Comparison of ENCODE assay signal across 15 cellular contexts in the genomic region with DNA sequence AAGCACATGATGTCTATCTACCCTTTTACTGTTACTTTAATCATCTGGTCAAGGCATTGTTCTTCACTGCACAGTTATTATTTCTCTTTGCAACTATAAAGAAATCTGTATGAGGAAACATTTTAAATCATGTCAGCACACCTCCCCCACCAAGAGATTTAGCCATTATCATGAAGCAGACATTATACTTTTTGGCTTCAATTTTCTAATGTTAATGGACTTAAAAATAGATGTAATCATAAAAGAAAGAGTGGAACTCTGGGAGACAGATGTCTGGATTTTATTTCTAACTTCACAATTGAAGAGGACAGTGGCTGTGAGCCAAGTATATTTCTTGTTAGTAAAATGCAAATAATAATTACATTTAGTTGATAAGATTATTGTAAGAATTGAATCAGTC.
A peak's percentile ranks its signal among the peaks of the same experiment; 100 is the strongest.
DNase-seq lines count a peak whose midpoint lies in the region; ATAC-seq and TF ChIP-seq lines count a peak whose summit lies in the region.
"Had no signal": no experiment of that assay in that cellular context is flagged by ENCODE, and none has a peak within 500 bp of the region (broad histone marks: within the 10 kb centered on the region; RNA-seq: fewer than 3 reads in every experiment).

No MANE protein-coding gene starts in this region.

- H3K27me3 ChIP-seq in BE2C (no peaks in the 10 kb centered on the region), SK-N-SH (ENCODE audit: insufficient read depth) (no peaks in the 10 kb centered on the region), SU-DHL-6 (ENCODE audit: low read length) (no peaks in the 10 kb centered on the region)
- H3K27me3 ChIP-seq: BLaER1 treated with 17β-estradiol and CSF1 and Interleukin-3, amounts not matched to agents 10 nM and 100 nM had no signal

- TF ChIP-seq CTCF in BE2C (IDR thresholded peaks at IDR 0.05; ENCODE audit: low read depth, low read length), result no peak
- no peak for TF ChIP-seq CTCF in SK-N-SH (IDR thresholded peaks at IDR 0.05)
- no peak for TF ChIP-seq CTCF in SU-DHL-6 (IDR thresholded peaks at IDR 0.05; ENCODE audit: insufficient read depth, low read length, poor library complexity, severe bottlenecking)

- H3K27ac ChIP-seq in SK-N-SH (ENCODE audit: low read depth in 2 of 2, low read length in 1 of 2) (peak overlapping the region in 1 of 2 experiments; percentile 62; a peak in 2 of 4 replicates), SU-DHL-6 (ENCODE audit: low read depth, low read length) (no peak overlapping the region)
- H3K27ac ChIP-seq: BLaER1 treated with 17β-estradiol and CSF1 and Interleukin-3, amounts not matched to agents 10 nM and 100 nM; C4-2B had no signal

- H3K9ac ChIP-seq in SK-N-SH (no peak overlapping the region), SU-DHL-6 (ENCODE audit: low read length) (no peak overlapping the region)
- H3K9ac ChIP-seq: BLaER1 treated with 17β-estradiol and CSF1 and Interleukin-3, amounts not matched to agents 10 nM and 100 nM had no signal

- H2AFZ ChIP-seq in SK-N-SH (ENCODE audit: low read depth) (no peak overlapping the region), SU-DHL-6 (ENCODE audit: low read depth, low read length, severe bottlenecking) (peak overlapping the region; percentile 59)

- H3K9me2 ChIP-seq in SK-N-SH, result no peaks in the 10 kb centered on the region
- H3K9me2 ChIP-seq in SU-DHL-6 (replicated peaks; ENCODE audit: insufficient read depth, low read length), result no peaks in the 10 kb centered on the region

- H3K4me1 ChIP-seq in BE2C, result peaks cover 21% of the 10 kb centered on the region
- no peaks in the 10 kb centered on the region; a peak in 1 of 4 replicates for H3K4me1 ChIP-seq in SK-N-SH (ENCODE audit: control insufficient read depth in 1 of 2, insufficient read depth in 2 of 2, low read depth in 1 of 2, low read length in 1 of 2)
- H3K4me1 ChIP-seq: BLaER1 treated with 17β-estradiol and CSF1 and Interleukin-3, amounts not matched to agents 10 nM and 100 nM; Caco-2 had no signal

- DNase-seq in BE2C (peak; percentile 49), SK-N-SH (peak; percentile 14)
- DNase-seq: 8988T; ACHN; Caco-2; Calu3; CD4-positive, alpha-beta T cell; CD8-positive, alpha-beta T cell; DMS79 treated with DMSO at 0.1 percent for 48 hours; GF-D8 had no signal

- CTCF ChIA-PET in SK-N-SH (lab: Yijun Ruan, JAX), result no interaction called here

- POLR2A ChIA-PET in SK-N-SH (lab: Yijun Ruan, JAX), result no interaction called here

- H3F3A ChIP-seq in SK-N-SH (replicated peaks; ENCODE audit: insufficient read depth), result no peaks in the 10 kb centered on the region
- H3F3A ChIP-seq in SU-DHL-6 (ENCODE audit: insufficient read depth), result no peaks in the 10 kb centered on the region

- H4K20me1 ChIP-seq in SK-N-SH (ENCODE audit: insufficient read depth) (no peaks in the 10 kb centered on the region), SU-DHL-6 (ENCODE audit: low read depth, low read length) (no peaks in the 10 kb centered on the region)
- H4K20me1 ChIP-seq: BLaER1 treated with 17β-estradiol and CSF1 and Interleukin-3, amounts not matched to agents 10 nM and 100 nM had no signal

- TF ChIP-seq RAD21 in SK-N-SH (IDR thresholded peaks at IDR 0.05; ENCODE audit: low read length), result no peak

- H3K79me2 ChIP-seq in SK-N-SH (ENCODE audit: insufficient read depth), result no peaks in the 10 kb centered on the region
- H3K79me2 ChIP-seq in SU-DHL-6 (ENCODE audit: insufficient read depth, low read length), result no peaks in the 10 kb centered on the region

- H3K4me3 ChIP-seq in BE2C (ENCODE audit: low read depth, low read length) (no peak overlapping the region), SK-N-SH (ENCODE audit: low read depth in 2 of 2, low read length in 1 of 2) (no peak overlapping the region), SU-DHL-6 (ENCODE audit: insufficient read depth, low read length, poor library complexity, severe bottlenecking) (no peak overlapping the region)
- H3K4me3 ChIP-seq: BLaER1 treated with 17β-estradiol and CSF1 and Interleukin-3, amounts not matched to agents 10 nM and 100 nM had no signal

- TF ChIP-seq EP300 in SK-N-SH (IDR thresholded peaks at IDR 0.05; ENCODE audit: borderline replicate concordance in 1 of 2, low read depth in 1 of 2, low read length in 1 of 2), result peak in 1 of 2 experiments; percentile 60; a peak in 2 of 4 replicates

- H3K9me3 ChIP-seq in BE2C (no peaks in the 10 kb centered on the region), SK-N-SH (no peaks in the 10 kb centered on the region), SU-DHL-6 (ENCODE audit: insufficient read depth, low read length) (peaks cover 6% of the 10 kb centered on the region; the same call in 1 of the 2 replicates)
- H3K9me3 ChIP-seq: BLaER1 treated with 17β-estradiol and CSF1 and Interleukin-3, amounts not matched to agents 10 nM and 100 nM; Caco-2 had no signal

- ATAC-seq in HG03521 (IDR thresholded peaks at IDR 0.05; ENCODE audit: unreplicated experiment) (no peak), GM19324 (IDR thresholded peaks at IDR 0.05; ENCODE audit: low FRiP score, unreplicated experiment) (no peak)
- ATAC-seq: CD8-positive, alpha-beta T cell had no signal

- H3K4me2 ChIP-seq in SK-N-SH (no peak overlapping the region), SU-DHL-6 (ENCODE audit: low read depth, low read length, poor library complexity, severe bottlenecking) (no peak overlapping the region)
- H3K4me2 ChIP-seq: BLaER1 treated with 17β-estradiol and CSF1 and Interleukin-3, amounts not matched to agents 10 nM and 100 nM had no signal

- H3K36me3 ChIP-seq in BE2C, result no peaks in the 10 kb centered on the region; the same call in 1 of the 2 replicates
- H3K36me3 ChIP-seq in SK-N-SH (replicated peaks in 1 of 2; ENCODE audit: control insufficient read depth in 1 of 2, insufficient read depth in 2 of 2, low read length in 1 of 2), result no peaks in the 10 kb centered on the region
- no peaks in the 10 kb centered on the region for H3K36me3 ChIP-seq in SU-DHL-6 (ENCODE audit: low read length)
- H3K36me3 ChIP-seq: BLaER1 treated with 17β-estradiol and CSF1 and Interleukin-3, amounts not matched to agents 10 nM and 100 nM had no signal

TF ChIP-seq in SK-N-SH, 30 proteins besides CTCF, POLR2A, EP300 and RAD21 (continues in another document):
- no peak for TF ChIP-seq IRF3 (IDR thresholded peaks at IDR 0.05; ENCODE audit: low read depth, low read length)
- no peak for TF ChIP-seq SMC3 (IDR thresholded peaks at IDR 0.05; ENCODE audit: low read depth, low read length)
- no peak for TF ChIP-seq TEAD4 (IDR thresholded peaks at IDR 0.05; ENCODE audit: borderline replicate concordance, insufficient read depth)
- TF ChIP-seq USF1 (IDR thresholded peaks at IDR 0.05; ENCODE audit: borderline replicate concordance, low read depth), result no peak
- no peak for TF ChIP-seq ELF1 (IDR thresholded peaks at IDR 0.05)
- no peak for TF ChIP-seq FOXM1 (IDR thresholded peaks at IDR 0.05; ENCODE audit: low read depth)
- TF ChIP-seq, protein P1, sequence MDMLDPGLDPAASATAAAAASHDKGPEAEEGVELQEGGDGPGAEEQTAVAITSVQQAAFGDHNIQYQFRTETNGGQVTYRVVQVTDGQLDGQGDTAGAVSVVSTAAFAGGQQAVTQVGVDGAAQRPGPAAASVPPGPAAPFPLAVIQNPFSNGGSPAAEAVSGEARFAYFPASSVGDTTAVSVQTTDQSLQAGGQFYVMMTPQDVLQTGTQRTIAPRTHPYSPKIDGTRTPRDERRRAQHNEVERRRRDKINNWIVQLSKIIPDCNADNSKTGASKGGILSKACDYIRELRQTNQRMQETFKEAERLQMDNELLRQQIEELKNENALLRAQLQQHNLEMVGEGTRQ (IDR thresholded peaks at IDR 0.05; ENCODE audit: borderline replicate concordance, low read depth, low read length), result no peak
- TF ChIP-seq MXI1 (IDR thresholded peaks at IDR 0.05; ENCODE audit: low read depth, low read length), result no peak
- no peak for TF ChIP-seq TAF1 (IDR thresholded peaks at IDR 0.05; ENCODE audit: borderline replicate concordance, low read depth, low read length)
- no peak for TF ChIP-seq POLR2AphosphoS5 (IDR thresholded peaks at IDR 0.05; ENCODE audit: low read depth, low read length)
- TF ChIP-seq FOSL2 (IDR thresholded peaks at IDR 0.05; ENCODE audit: borderline replicate concordance, low read depth), result no peak
- TF ChIP-seq, protein P2, sequence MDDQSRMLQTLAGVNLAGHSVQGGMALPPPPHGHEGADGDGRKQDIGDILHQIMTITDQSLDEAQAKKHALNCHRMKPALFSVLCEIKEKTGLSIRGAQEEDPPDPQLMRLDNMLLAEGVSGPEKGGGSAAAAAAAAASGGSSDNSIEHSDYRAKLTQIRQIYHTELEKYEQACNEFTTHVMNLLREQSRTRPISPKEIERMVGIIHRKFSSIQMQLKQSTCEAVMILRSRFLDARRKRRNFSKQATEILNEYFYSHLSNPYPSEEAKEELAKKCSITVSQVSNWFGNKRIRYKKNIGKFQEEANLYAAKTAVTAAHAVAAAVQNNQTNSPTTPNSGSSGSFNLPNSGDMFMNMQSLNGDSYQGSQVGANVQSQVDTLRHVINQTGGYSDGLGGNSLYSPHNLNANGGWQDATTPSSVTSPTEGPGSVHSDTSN (IDR thresholded peaks at IDR 0.05), result no peak
- no peak for TF ChIP-seq RFX5 (IDR thresholded peaks at IDR 0.05; ENCODE audit: low read length)
- no peak for TF ChIP-seq NFIC (IDR thresholded peaks at IDR 0.05; ENCODE audit: borderline replicate concordance)
